In genomic region chr5:150270546-150271295, GRCh38 we compare ENCODE assay signal across 20 cellular contexts. TPM values are rescaled to one million over a fixed set of nuclear protein-coding genes. Genes with fewer than 3 reads are reported as not detected.
DNase-seq lines count a peak whose midpoint lies in the region; ATAC-seq and TF ChIP-seq lines count a peak whose summit lies in the region.
"Had no signal": no experiment of that assay in that cellular context is flagged by ENCODE, and none has a peak within 500 bp of the region (broad histone marks: within the 10 kb centered on the region; RNA-seq: fewer than 3 reads in every experiment).

No MANE protein-coding gene starts in this region.

- POLR2A ChIA-PET in PC-3 (lab: Charles Lee; ENCODE audit: unreplicated experiment): no interaction called here

- in situ Hi-C loops in gastrocnemius medialis (cut with MboI; ENCODE audit: low sequenced_read_pairs in 4 of 4): no loop called here

- H3K9me3 ChIP-seq in PC-3 (ENCODE audit: low read length): no peaks in the 10 kb centered on the region
- no peaks in the 10 kb centered on the region for H3K9me3 ChIP-seq in gastroesophageal sphincter
- no peaks in the 10 kb centered on the region for H3K9me3 ChIP-seq in gastrocnemius medialis
- H3K9me3 ChIP-seq: left lung had no signal

- H3F3A ChIP-seq in PC-3 (ENCODE audit: low read length, unreplicated experiment): no peaks in the 10 kb centered on the region

- TF ChIP-seq CTCF in PC-3 (conservative IDR thresholded peaks at IDR 0.05; ENCODE audit: low read depth, low read length): no peak
- no peak for TF ChIP-seq CTCF in gastroesophageal sphincter (IDR thresholded peaks at IDR 0.05)
- TF ChIP-seq CTCF in gastrocnemius medialis (IDR thresholded peaks at IDR 0.05 in 4 of 5, conservative IDR thresholded peaks at IDR 0.05 in 1 of 5): no peak

- no peak overlapping the region for H2AFZ ChIP-seq in PC-3 (ENCODE audit: low read length)

- ATAC-seq in PC-3 (peak; percentile 22; the same call in 1 of the 2 replicates), gastroesophageal sphincter (peak; percentile 64), gastrocnemius medialis (peak; percentile 93 to 95)
- ATAC-seq: CD8-positive, alpha-beta T cell; left lung had no signal

- H3K4me3 ChIP-seq in PC-3 (ENCODE audit: low read length): no peak overlapping the region
- H3K4me3 ChIP-seq in gastroesophageal sphincter: no peak overlapping the region
- H3K4me3 ChIP-seq in gastrocnemius medialis: no peak overlapping the region
- H3K4me3 ChIP-seq: cardiac muscle cell, GM12878, left lung had no signal

- no peak for TF ChIP-seq EP300 in gastroesophageal sphincter (IDR thresholded peaks at IDR 0.05)

- intact Hi-C loops in PC-3 (cut with micrococcal nuclease) (no loop called here), gastrocnemius medialis (cut with DNase I; ENCODE audit: low total_unique reads) (loop anchor here (1.0 to 10.0 kb wide), 2 partner anchors 25 to 164 kb away; no protein-coding TSS in a partner anchor)

- no peak for TF ChIP-seq POLR2A in gastroesophageal sphincter (IDR thresholded peaks at IDR 0.05)
- TF ChIP-seq POLR2A in gastrocnemius medialis (IDR thresholded peaks at IDR 0.05): no peak

- H3K36me3 ChIP-seq in PC-3 (ENCODE audit: low read depth, low read length) (no peaks in the 10 kb centered on the region), gastroesophageal sphincter (no peaks in the 10 kb centered on the region), gastrocnemius medialis (no peaks in the 10 kb centered on the region)
- H3K36me3 ChIP-seq: cardiac muscle cell, left lung had no signal

- H4K20me1 ChIP-seq in PC-3 (ENCODE audit: low read length): no peaks in the 10 kb centered on the region

- H3K9me2 ChIP-seq in PC-3 (replicated peaks; ENCODE audit: low read length): no peaks in the 10 kb centered on the region

- CTCF ChIA-PET in PC-3 (lab: Charles Lee): no interaction called here

- DNase-seq in EH (ENCODE audit: low read depth) (peak; percentile 33), PC-3 (no peak), gastrocnemius medialis (peak; percentile 62 to 84), RPMI8226 (no peak), RKO (ENCODE audit: low spot score) (no peak)
- DNase-seq in activated T-cell treated with anti-CD3 and anti-CD28 coated beads, Interleukin-2, amount 50 U/mL, for 1 hour: no peak
- DNase-seq: activated CD4-positive, alpha-beta T cell treated with anti-CD3 and anti-CD28 coated beads, Interleukin-2, amount 50 U/mL, for 48 hours; activated CD8-positive, alpha-beta memory T cell treated with anti-CD3 and anti-CD28 coated beads, Interleukin-2, amount 50 U/mL, for 48 hours; CD8-positive, alpha-beta T cell; left lung; midbrain; NCI-H1092 treated with DMSO at 0.1 percent for 48 hours; NCI-H2029; T-helper 9 cell had no signal

- H3K9ac ChIP-seq in PC-3 (ENCODE audit: low read length): no peak overlapping the region

- peaks cover 3% of the 10 kb centered on the region; the same call in 1 of the 2 replicates for H3K4me1 ChIP-seq in PC-3 (ENCODE audit: insufficient read depth, low read length)
- H3K4me1 ChIP-seq in gastroesophageal sphincter: peaks cover 0 to 18% (median 0%) of the 10 kb centered on the region in 3 donors
- H3K4me1 ChIP-seq in gastrocnemius medialis: peaks cover 13 to 15% of the 10 kb centered on the region in 2 donors
- H3K4me1 ChIP-seq: left lung had no signal

- H3K4me2 ChIP-seq in PC-3 (ENCODE audit: low read length): no peak overlapping the region

- H3K79me2 ChIP-seq in PC-3 (ENCODE audit: low read length): no peaks in the 10 kb centered on the region

- H3K27ac ChIP-seq in PC-3 (ENCODE audit: low read length) (no peak overlapping the region), gastroesophageal sphincter (peak overlapping the region in 1 of 4 donors; percentile 5), gastrocnemius medialis (peak overlapping the region; percentile 59 to 72 (median 68))
- H3K27ac ChIP-seq: cardiac muscle cell, left lung had no signal

- WGBS in gastroesophageal sphincter (ENCODE audit: low coverage in 1 of 2), 2 donors: 0 to 48% methylated on average over 1 to 3 of the region's 12 CpGs

- BruUV-seq in PC-3 (replicated peaks; lab: Mats Ljungman, UMichigan): no TSS peak

- 0 out of 2 replicates have a peak, but pooled peaks cover 6% of the 10 kb centered on the region for H3K27me3 ChIP-seq in PC-3 (ENCODE audit: low read length)
- no peaks in the 10 kb centered on the region for H3K27me3 ChIP-seq in gastroesophageal sphincter
- H3K27me3 ChIP-seq in gastrocnemius medialis: no peaks in the 10 kb centered on the region
- H3K27me3 ChIP-seq: cardiac muscle cell, left lung had no signal

RNA-seq across cellular contexts. Expression of gene CAMK2A, which starts 18.9 kb away (rescaled TPM):
- total RNA-seq in PC-3 (2014; rRNA removed) (0.15 TPM in 1 of 2 replicates, not detected in the other), gastroesophageal sphincter (1 to 10 TPM; 1.4 to 6.9 (median 3.6) TPM), gastrocnemius medialis (10 to 100 TPM; 32.0 to 78.1 (median 48.6) TPM)
- total RNA-seq: natural killer cell treated with Interleukin-12 subunit alpha and Interleukin-12 subunit beta and Interleukin-15 and Interleukin-18, amount 100 ng/mL, for 72 hours; NCI-H460; subcutaneous adipose tissue had no signal

RNA-seq across cellular contexts. Expression of gene ARSI, which starts 32.0 kb away (rescaled TPM):
- total RNA-seq in PC-3 (2014; rRNA removed) (5.9 and 6.3 TPM in 2 replicates), gastroesophageal sphincter (10 to 100 TPM in 1 of 4 donors, 1 to 10 TPM in 3; 3.1 to 11.6 (median 6.8) TPM), gastrocnemius medialis (not detected)
- total RNA-seq: GM12878; natural killer cell treated with Interleukin-12 subunit alpha and Interleukin-12 subunit beta and Interleukin-15 and Interleukin-18, amount 100 ng/mL, for 72 hours had no signal

Comparison
In these comparisons a context has a peak if more than half of its experiments do, and no peak if none do; other contexts are left out.
1. DNase-seq: peak in EH (single experiment) and gastrocnemius medialis (2 of 2); none in PC-3 (single experiment), RPMI8226 (single experiment), activated T-cell treated with anti-CD3 and anti-CD28 coated beads, Interleukin-2, amount 50 U/mL, for 1 hour (single experiment) and RKO (single experiment).
2. ATAC-seq: peak in every context shown above with its lines; median percentile 94 in gastrocnemius medialis; 64 in gastroesophageal sphincter; 22 in PC-3.
3. RNA of gene CAMK2A, which starts 18.9 kb away (total RNA-seq): 32.0 to 78.1 TPM in gastrocnemius medialis; 1.4 to 6.9 TPM in gastroesophageal sphincter and 0.15 TPM in PC-3; every median in the first group is over 4 times any median in the second.